22 cellular contexts compared by ENCODE assay signal in genomic region chr5:145619806-145620205, GRCh38.
DNase-seq lines count a peak whose midpoint lies in the region; ATAC-seq and TF ChIP-seq lines count a peak whose summit lies in the region.
"Had no signal": no experiment of that assay in that cellular context is flagged by ENCODE, and none has a peak within 500 bp of the region (broad histone marks: within the 10 kb centered on the region; RNA-seq: fewer than 3 reads in every experiment).

No MANE protein-coding gene starts in this region.

- WGBS in IMR-90 (ENCODE audit: extremely low coverage in 2 of 2, insufficient read length in 1 of 2), 2 experiments, result no CpG with 5 or more reads among the region's 1 CpG

- peak overlapping the region; percentile 67 for H2BK5ac ChIP-seq in IMR-90 (ENCODE audit: low read depth, low read length, poor library complexity, severe bottlenecking)

- TF ChIP-seq CTCF in BJ (IDR thresholded peaks at IDR 0.05; ENCODE audit: insufficient read depth, low read depth, low read length), result no peak
- TF ChIP-seq CTCF in IMR-90 (conservative IDR thresholded peaks at IDR 0.05; ENCODE audit: low read depth, low read length), result no peak
- no peak for TF ChIP-seq CTCF in fibroblast of mammary gland (conservative IDR thresholded peaks at IDR 0.05; ENCODE audit: control insufficient read depth, insufficient read depth, low read depth, low read length)
- no peak for TF ChIP-seq CTCF in left ventricle myocardium inferior (IDR thresholded peaks at IDR 0.05; ENCODE audit: borderline replicate concordance)

- peak overlapping the region; percentile 77 for H2BK120ac ChIP-seq in IMR-90 (ENCODE audit: low read depth, low read length)

- no peak overlapping the region; the same call in 1 of the 2 replicates for H4K5ac ChIP-seq in IMR-90 (ENCODE audit: low read depth, low read length)

- H3K9me1 ChIP-seq in IMR-90 (ENCODE audit: insufficient read depth, low read length), result 0 out of 2 replicates have a peak, but pooled peaks cover 3% of the 10 kb centered on the region

- H3K4me3 ChIP-seq in BJ (ENCODE audit: low read depth, low read length), result no peak overlapping the region
- no peak overlapping the region for H3K4me3 ChIP-seq in IMR-90 (ENCODE audit: insufficient read depth, low read depth, low read length)
- H3K4me3 ChIP-seq in fibroblast of mammary gland (ENCODE audit: control insufficient read depth, low read depth, low read length), result no peak overlapping the region
- H3K4me3 ChIP-seq in left ventricle myocardium inferior, result no peak overlapping the region
- H3K4me3 ChIP-seq: MG63 had no signal

- peak overlapping the region; percentile 85; the same call in 1 of the 2 replicates for H3K18ac ChIP-seq in IMR-90 (ENCODE audit: low read depth, low read length)

- no peak overlapping the region; the same call in 1 of the 2 replicates for H3K4ac ChIP-seq in IMR-90 (ENCODE audit: low read depth, low read length)

- H3K27me3 ChIP-seq in BJ (ENCODE audit: control insufficient read depth, insufficient read depth, low read length) (no peaks in the 10 kb centered on the region), IMR-90 (ENCODE audit: control insufficient read depth, insufficient read depth, low read length) (no peaks in the 10 kb centered on the region), left ventricle myocardium inferior (ENCODE audit: low read depth) (no peaks in the 10 kb centered on the region)
- H3K27me3 ChIP-seq: MG63 had no signal

- H3K4me2 ChIP-seq in IMR-90 (ENCODE audit: low read depth, low read length), result peak overlapping the region; percentile 23; the same call in 1 of the 2 replicates

- no peak overlapping the region for H2BK20ac ChIP-seq in IMR-90 (ENCODE audit: low read depth, low read length)

- peaks cover 7% of the 10 kb centered on the region for H3K9me3 ChIP-seq in IMR-90 (ENCODE audit: control insufficient read depth, insufficient read depth, low read length)
- peaks cover 13% of the 10 kb centered on the region for H3K9me3 ChIP-seq in left ventricle myocardium inferior (replicated peaks)

- H2AFZ ChIP-seq in IMR-90 (replicated peaks; ENCODE audit: low read length, poor library complexity), result no peak overlapping the region

- H3K27ac ChIP-seq in IMR-90 (ENCODE audit: insufficient read depth, low read length), result no peak overlapping the region
- H3K27ac ChIP-seq in left ventricle myocardium inferior (replicated peaks), result no peak overlapping the region
- H3K27ac ChIP-seq: C4-2B, RWPE1 had no signal

- no peak for TF ChIP-seq RAD21 in IMR-90 (IDR thresholded peaks at IDR 0.05; ENCODE audit: low read length)

- no peak for TF ChIP-seq POLR2A in IMR-90 (IDR thresholded peaks at IDR 0.05; ENCODE audit: low read depth, low read length)

- BruUV-seq in IMR-90 (replicated peaks; lab: Mats Ljungman, UMichigan), result no TSS peak

- no peak overlapping the region for H2AK5ac ChIP-seq in IMR-90 (ENCODE audit: low read depth, low read length)

- in situ Hi-C loops in IMR-90 (cut with MboI; ENCODE audit: low sequenced_read_pairs), result no loop called here

- H3K9ac ChIP-seq in IMR-90 (ENCODE audit: low read depth, low read length), result no peak overlapping the region

- intact Hi-C loops in IMR-90 (cut with micrococcal nuclease), result no loop called here
- intact Hi-C loops in left ventricle myocardium inferior (cut with micrococcal nuclease), result no loop called here

- no peaks in the 10 kb centered on the region for H3K36me3 ChIP-seq in BJ (ENCODE audit: control insufficient read depth, insufficient read depth, low read length)
- no peaks in the 10 kb centered on the region for H3K36me3 ChIP-seq in IMR-90 (ENCODE audit: control insufficient read depth, insufficient read depth, low read length)
- H3K36me3 ChIP-seq in left ventricle myocardium inferior, result no peaks in the 10 kb centered on the region
- H3K36me3 ChIP-seq: MG63 had no signal

- peak; percentile 77 for ATAC-seq in IMR-90 (ENCODE audit: low read depth)

- CTCF ChIA-PET in BJ (lab: Yijun Ruan, JAX), result no interaction called here
- CTCF ChIA-PET in IMR-90 (lab: Yijun Ruan, JAX), result interaction anchor here (1.1 kb wide), 1 partner anchor 62 kb away, joined by 3 read pairs; no protein-coding TSS in a partner anchor

- DNase-seq in BJ (ENCODE audit: low read depth) (peak; percentile 29), IMR-90 (peak; percentile 49), fibroblast of mammary gland (ENCODE audit: low read depth) (peak; percentile 3), SW 1271 (lab: John Stamatoyannopoulos, UW) (no peak), left ventricle myocardium inferior (no peak), superior temporal gyrus (ENCODE audit: extremely low spot score) (no peak)
- DNase-seq in activated effector memory CD4-positive, alpha-beta T cell treated with anti-CD3 and anti-CD28 coated beads, Interleukin-2, amount 50 U/mL, for 16 hours, result no peak
- DNase-seq: AML-193; Calu3; CD8-positive, alpha-beta memory T cell; DMS153; GF-D8; H7; HFFc6; MG63; NCI-H1048; NCI-H1417 treated with DMSO at 0.1 percent for 48 hours; NCI-H187 treated with DMSO at 0.1 percent for 48 hours; NCI-H774; NK-92 treated with Interleukin-12 subunit alpha and Interleukin-12 subunit beta, amount 100 ng/mL, for 24 hours had no signal

- H3K79me1 ChIP-seq in IMR-90 (ENCODE audit: low read depth in 1 of 2, low read length in 2 of 2), result no peaks in the 10 kb centered on the region

- peak overlapping the region in 1 of 2 experiments; percentile 33; a peak in 2 of 4 replicates for H4K8ac ChIP-seq in IMR-90 (ENCODE audit: low read depth in 2 of 2, low read length in 2 of 2)

- H2AK9ac ChIP-seq in IMR-90 (replicated peaks; ENCODE audit: low read depth, low read length, poor library complexity), result no peak overlapping the region

- H4K91ac ChIP-seq in IMR-90 (ENCODE audit: insufficient read depth, low read depth, low read length), result no peak overlapping the region

- H4K20me1 ChIP-seq in IMR-90 (ENCODE audit: insufficient read depth, low read length), result no peaks in the 10 kb centered on the region

- peak overlapping the region; percentile 34; the same call in 1 of the 3 replicates for H2BK15ac ChIP-seq in IMR-90 (ENCODE audit: low read depth, low read length)

- POLR2A ChIA-PET in BJ (lab: Charles Lee), result interaction anchor here (0.6 kb wide), 1 partner anchor 67 kb away, joined by 4 read pairs; no protein-coding TSS in a partner anchor
- POLR2A ChIA-PET in IMR-90 (lab: Charles Lee; ENCODE audit: unreplicated experiment), result no interaction called here

- dilution Hi-C loops in IMR-90 (cut with HindIII; ENCODE audit: low sequenced_read_pairs, unreplicated experiment), result no loop called here

- H3K4me1 ChIP-seq in IMR-90 (ENCODE audit: control insufficient read depth, insufficient read depth, low read length), result peaks cover 8% of the 10 kb centered on the region
- no peaks in the 10 kb centered on the region for H3K4me1 ChIP-seq in left ventricle myocardium inferior

- no peak overlapping the region for H3K23ac ChIP-seq in IMR-90 (ENCODE audit: low read depth, low read length)

- no peak overlapping the region for H3K14ac ChIP-seq in IMR-90 (replicated peaks; ENCODE audit: low read depth, low read length)

- no peak overlapping the region for H3K56ac ChIP-seq in IMR-90 (ENCODE audit: extremely low read depth, insufficient read depth, low read length)

TF ChIP-seq in IMR-90, 13 proteins besides CTCF, POLR2A, EP300 and RAD21:
- TF ChIP-seq CEBPB (IDR thresholded peaks at IDR 0.05; ENCODE audit: low read depth, low read length) (0 out of 2 replicates have a peak, but pooled peaks have one; percentile 1), ELK1 (IDR thresholded peaks at IDR 0.05; ENCODE audit: borderline replicate concordance, low read depth, low read length) (no peak)

Comparison
In these comparisons a context has a peak if more than half of its experiments do, and no peak if none do; other contexts are left out.
1. DNase-seq: peak in BJ (single experiment), IMR-90 (single experiment) and fibroblast of mammary gland (single experiment); none in SW 1271 (0 of 2), left ventricle myocardium inferior (single experiment), activated effector memory CD4-positive, alpha-beta T cell treated with anti-CD3 and anti-CD28 coated beads, Interleukin-2, amount 50 U/mL, for 16 hours (single experiment) and superior temporal gyrus (single experiment).